ENCODE assay signal across 24 cellular contexts in the genomic region with DNA sequence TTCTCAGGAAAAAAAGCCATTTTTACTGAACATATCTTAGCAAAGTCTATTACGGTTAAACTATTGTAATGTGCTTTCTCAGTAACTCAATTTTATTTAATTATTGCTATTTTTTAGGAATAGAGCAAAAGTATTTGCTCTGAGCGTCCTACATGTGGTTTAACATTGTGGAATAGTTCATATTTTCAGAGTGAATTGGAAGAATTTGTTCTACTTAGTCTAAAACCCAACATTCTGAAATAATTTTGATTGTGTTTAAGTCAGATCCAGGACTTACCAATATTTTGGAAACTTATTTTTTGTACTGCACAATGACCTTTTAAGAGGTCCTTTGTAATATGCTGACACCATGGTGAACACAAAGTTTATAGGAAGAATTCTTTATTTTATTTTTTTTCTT. TPM values are rescaled to one million over a fixed set of nuclear protein-coding genes. Genes with fewer than 3 reads are reported as not detected.
"Had no signal": no experiment of that assay in that cellular context is flagged by ENCODE, and none has a peak within 500 bp of the region (broad histone marks: within the 10 kb centered on the region; RNA-seq: fewer than 3 reads in every experiment).

No MANE protein-coding gene starts in this region.

- ATAC-seq: foreskin keratinocyte; naive thymus-derived CD8-positive, alpha-beta T cell; stimulated activated effector memory CD8-positive, alpha-beta T cell treated with anti-CD3 and anti-CD28 coated beads, Interleukin-12 subunit alpha, Interleukin-12 subunit beta, amount 100 ng/mL, for 72 hours; stimulated activated naive CD8-positive, alpha-beta T cell treated with anti-CD3 and anti-CD28 coated beads, Interleukin-15, Interleukin-2, amounts not matched to agents 100 U/mL and 50 U/mL, for 24 hours; upper lobe of right lung had no signal

- H3K4me3 ChIP-seq: dorsolateral prefrontal cortex, mucosa of descending colon, ovary, right atrium auricular region, testis, tibial nerve, upper lobe of right lung, vagina had no signal

- H3K36me3 Mint-ChIP-seq: naive thymus-derived CD8-positive, alpha-beta T cell; stimulated activated effector memory CD8-positive, alpha-beta T cell treated with anti-CD3 and anti-CD28 coated beads, Interleukin-12 subunit alpha, Interleukin-12 subunit beta, amount 100 ng/mL, for 72 hours had no signal

- FAIRE-seq: small intestine had no signal

- H3K4me1 Mint-ChIP-seq: naive thymus-derived CD8-positive, alpha-beta T cell; stimulated activated effector memory CD8-positive, alpha-beta T cell treated with anti-CD3 and anti-CD28 coated beads, Interleukin-12 subunit alpha, Interleukin-12 subunit beta, amount 100 ng/mL, for 72 hours had no signal

- DNase-seq: cortex of kidney; dorsolateral prefrontal cortex; effector CD8-positive, alpha-beta T cell; foreskin keratinocyte; mammary epithelial cell; naive thymus-derived CD8-positive, alpha-beta T cell; ovary; stimulated activated CD4-positive, alpha-beta T cell treated with anti-CD3 and anti-CD28 coated beads, Interleukin-4, amount 100 ng/mL, for 1 hour; stimulated activated CD8-positive, alpha-beta memory T cell treated with anti-CD3 and anti-CD28 coated beads, Interleukin-4, amount 100 ng/mL, for 48 hours; stimulated activated naive CD8-positive, alpha-beta T cell treated with anti-CD3 and anti-CD28 coated beads, Interleukin-15, Interleukin-2, amounts not matched to agents 100 U/mL and 50 U/mL, for 24 hours; testis; upper lobe of right lung had no signal

- H3K9me3 Mint-ChIP-seq: stimulated activated effector memory CD8-positive, alpha-beta T cell treated with anti-CD3 and anti-CD28 coated beads, Interleukin-12 subunit alpha, Interleukin-12 subunit beta, amount 100 ng/mL, for 72 hours had no signal

- H3K27ac ChIP-seq: dorsolateral prefrontal cortex, foreskin keratinocyte, neutrophil, ovary, right atrium auricular region, testis, upper lobe of right lung, vagina had no signal

- H3K4me3 Mint-ChIP-seq: naive thymus-derived CD8-positive, alpha-beta T cell; stimulated activated effector memory CD8-positive, alpha-beta T cell treated with anti-CD3 and anti-CD28 coated beads, Interleukin-12 subunit alpha, Interleukin-12 subunit beta, amount 100 ng/mL, for 72 hours had no signal

- H3K9me3 ChIP-seq: mucosa of descending colon, neutrophil, right atrium auricular region, testis, tibial nerve, upper lobe of right lung, vagina had no signal

- H3K27ac Mint-ChIP-seq: naive thymus-derived CD8-positive, alpha-beta T cell; stimulated activated effector memory CD8-positive, alpha-beta T cell treated with anti-CD3 and anti-CD28 coated beads, Interleukin-12 subunit alpha, Interleukin-12 subunit beta, amount 100 ng/mL, for 72 hours had no signal

- H3K27me3 ChIP-seq: foreskin keratinocyte, neutrophil, ovary, right atrium auricular region, testis, tibial nerve, upper lobe of right lung, vagina had no signal

- H3K4me1 ChIP-seq: foreskin keratinocyte, right atrium auricular region, testis, vagina had no signal

- H3K36me3 ChIP-seq: neutrophil, ovary, right atrium auricular region, tibial nerve, upper lobe of right lung, vagina had no signal

RNA-seq across cellular contexts. Expression of gene CXCL1, which starts 27.2 kb away (rescaled TPM):
- total RNA-seq: naive thymus-derived CD8-positive, alpha-beta T cell had no signal
- polyA plus RNA-seq: naive thymus-derived CD8-positive, alpha-beta T cell; neural cell had no signal

RNA-seq across cellular contexts. Expression of gene PF4V1, which starts 43.3 kb away (rescaled TPM):
- total RNA-seq: dorsolateral prefrontal cortex; foreskin keratinocyte; kidney epithelial cell; lower leg skin; mammary epithelial cell; mucosa of descending colon; naive thymus-derived CD8-positive, alpha-beta T cell; ovary; posterior vena cava; right atrium auricular region; testis; tibial nerve; upper lobe of right lung; vagina had no signal
- polyA plus RNA-seq: esophagus; foreskin keratinocyte; mammary epithelial cell; naive thymus-derived CD8-positive, alpha-beta T cell; neural cell; ovary; small intestine had no signal

RNA-seq across cellular contexts. Expression of gene CXCL6, which starts 59.9 kb away (rescaled TPM):
- total RNA-seq: naive thymus-derived CD8-positive, alpha-beta T cell; posterior vena cava; upper lobe of right lung had no signal
- polyA plus RNA-seq: naive thymus-derived CD8-positive, alpha-beta T cell; neural cell had no signal
